In genomic region chr1:25247024-25247828, GRCh38 we compare ENCODE assay signal across 1 cellular context.
TF ChIP-seq lines count a peak whose summit lies in the region.

Gene RSRP1 (minus strand): TSS chr1:25247454. CDS start chr1:25246963, 491 bp downstream.

TF ChIP-seq in WTC11, 78 proteins besides CTCF, POLR2A, EP300 and RAD21 (continued from another document):
- TF ChIP-seq ZNF532 (CRISPR knock-in tag; IDR thresholded peaks at IDR 0.05; ENCODE audit: borderline replicate concordance) (no peak), ZNF317 (CRISPR knock-in tag; IDR thresholded peaks at IDR 0.05; ENCODE audit: borderline replicate concordance, low read depth) (no peak), ZNF281 (CRISPR knock-in tag; IDR thresholded peaks at IDR 0.05) (peak; percentile 81; the same call in 1 of the 2 replicates), NR1H2 (CRISPR knock-in tag; IDR thresholded peaks at IDR 0.05) (no peak), ESRRA (CRISPR knock-in tag; IDR thresholded peaks at IDR 0.05; ENCODE audit: borderline replicate concordance) (no peak), TEAD1 (CRISPR knock-in tag; IDR thresholded peaks at IDR 0.05) (peak; percentile 94; the same call in 1 of the 2 replicates), NR3C1 (CRISPR knock-in tag; conservative IDR thresholded peaks at IDR 0.05; ENCODE audit: low read depth) (no peak), NR2C2 (CRISPR knock-in tag; IDR thresholded peaks at IDR 0.05) (no peak), RELA (CRISPR knock-in tag; IDR thresholded peaks at IDR 0.05; ENCODE audit: borderline replicate concordance) (0 out of 2 replicates have a peak, but pooled peaks have one; percentile 42), NFYB (CRISPR knock-in tag; conservative IDR thresholded peaks at IDR 0.05; ENCODE audit: low read depth) (0 out of 2 replicates have a peak, but pooled peaks have one; percentile 20), ATF3 (CRISPR knock-in tag; conservative IDR thresholded peaks at IDR 0.05) (no peak), CREM (CRISPR knock-in tag; IDR thresholded peaks at IDR 0.05) (0 out of 2 replicates have a peak, but pooled peaks have one; percentile 16), HMGXB4 (CRISPR knock-in tag; IDR thresholded peaks at IDR 0.05) (peak; percentile 87), E2F5 (CRISPR knock-in tag; IDR thresholded peaks at IDR 0.05) (0 out of 2 replicates have a peak, but pooled peaks have one; percentile 27)
